8 cellular contexts compared by ENCODE assay signal in the genomic region with DNA sequence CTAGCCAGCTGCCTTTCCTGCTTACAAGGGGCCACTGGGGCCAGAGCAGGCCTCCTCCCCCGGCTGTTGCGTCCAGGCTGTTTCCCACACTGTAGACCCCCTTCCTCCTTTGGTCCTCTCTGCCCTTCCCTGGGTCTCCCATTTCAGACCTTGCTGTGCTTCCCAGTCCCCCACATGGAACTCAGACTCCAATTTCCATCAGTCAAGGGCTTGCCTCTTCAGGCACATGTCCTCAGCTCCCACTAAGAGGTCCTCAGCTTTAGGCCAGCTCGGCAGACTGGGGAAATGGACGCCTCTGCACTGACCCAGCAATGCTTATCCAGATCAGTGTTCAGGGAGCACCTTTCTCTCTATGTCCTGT.
DNase-seq lines count a peak whose midpoint lies in the region; ATAC-seq and TF ChIP-seq lines count a peak whose summit lies in the region.

No MANE protein-coding gene starts in this region.

- no peaks in the 10 kb centered on the region for H3K27me3 ChIP-seq in ascending aorta
- H3K27me3 ChIP-seq in muscle layer of duodenum (ENCODE audit: low read depth, low read length) = no peaks in the 10 kb centered on the region
- no peaks in the 10 kb centered on the region for H3K27me3 ChIP-seq in upper lobe of left lung
- H3K27me3 ChIP-seq in foreskin keratinocyte = no peaks in the 10 kb centered on the region

- intact Hi-C loops in ascending aorta (cut with DNase I) = loop anchor here (1.0 to 2.0 kb wide), 4 partner anchors 22 to 175 kb away; a partner anchor contains a TSS

- peak; percentile 1 for DNase-seq in activated gamma-delta T cell (lab: John Stamatoyannopoulos, UW)
- DNase-seq in activated gamma-delta T cell treated with Interleukin-2 at 50 U/mL for 16 hours = no peak
- DNase-seq in ascending aorta (ENCODE audit: low spot score in 2 of 2) = no peak
- peak in 1 of 2 donors; percentile 27 for DNase-seq in upper lobe of left lung
- no peak for DNase-seq in dermis blood vessel endothelial cell
- no peak for DNase-seq in foreskin keratinocyte
- no peak for DNase-seq in superior temporal gyrus (ENCODE audit: extremely low spot score)

- TF ChIP-seq POLR2A in upper lobe of left lung (IDR thresholded peaks at IDR 0.05) = no peak

- H3K27ac ChIP-seq in ascending aorta = peak overlapping the region; percentile 70 to 85
- H3K27ac ChIP-seq in muscle layer of duodenum (ENCODE audit: low read length) = peak overlapping the region; percentile 73
- peak overlapping the region; percentile 8 to 75 (median 56) for H3K27ac ChIP-seq in upper lobe of left lung
- H3K27ac ChIP-seq in foreskin keratinocyte = no peak overlapping the region

- H3K4me3 ChIP-seq in ascending aorta = no peak overlapping the region
- peak overlapping the region in 1 of 2 donors; percentile 76 for H3K4me3 ChIP-seq in muscle layer of duodenum (ENCODE audit: low read depth in 1 of 2, low read length in 2 of 2)
- peak overlapping the region in 1 of 4 donors; percentile 33 for H3K4me3 ChIP-seq in upper lobe of left lung

- peak in 1 of 2 donors; percentile 27 for ATAC-seq in upper lobe of left lung (ENCODE audit: low FRiP score in 2 of 2)
- ATAC-seq in foreskin keratinocyte = no peak

- TF ChIP-seq EP300 in upper lobe of left lung (IDR thresholded peaks at IDR 0.05) = no peak

- H3K4me1 ChIP-seq in ascending aorta (peaks cover 3% of the 10 kb centered on the region in 2 donors), muscle layer of duodenum (ENCODE audit: control insufficient read depth in 1 of 2, insufficient read depth in 2 of 2, low read length in 2 of 2) (no peaks in the 10 kb centered on the region), upper lobe of left lung (peaks cover 0 to 6% (median 3%) of the 10 kb centered on the region in 4 donors), foreskin keratinocyte (no peaks in the 10 kb centered on the region)

- 90 to 91% methylated on average over 4 of the region's 4 CpGs for WGBS in upper lobe of left lung, 2 donors

- H3K36me3 ChIP-seq in ascending aorta = no peaks in the 10 kb centered on the region
- no peaks in the 10 kb centered on the region for H3K36me3 ChIP-seq in muscle layer of duodenum (ENCODE audit: control insufficient read depth in 1 of 2, insufficient read depth in 2 of 2, low read length in 2 of 2)
- H3K36me3 ChIP-seq in upper lobe of left lung = no peaks in the 10 kb centered on the region

- TF ChIP-seq CTCF in ascending aorta (IDR thresholded peaks at IDR 0.05) = no peak
- no peak for TF ChIP-seq CTCF in upper lobe of left lung (IDR thresholded peaks at IDR 0.05)
- no peak for TF ChIP-seq CTCF in foreskin keratinocyte (conservative IDR thresholded peaks at IDR 0.05)

- H3K9me3 ChIP-seq in ascending aorta (no peaks in the 10 kb centered on the region), muscle layer of duodenum (ENCODE audit: control insufficient read depth in 1 of 2, low read length in 2 of 2) (no peaks in the 10 kb centered on the region), upper lobe of left lung (no peaks in the 10 kb centered on the region)
